In the genomic region with DNA sequence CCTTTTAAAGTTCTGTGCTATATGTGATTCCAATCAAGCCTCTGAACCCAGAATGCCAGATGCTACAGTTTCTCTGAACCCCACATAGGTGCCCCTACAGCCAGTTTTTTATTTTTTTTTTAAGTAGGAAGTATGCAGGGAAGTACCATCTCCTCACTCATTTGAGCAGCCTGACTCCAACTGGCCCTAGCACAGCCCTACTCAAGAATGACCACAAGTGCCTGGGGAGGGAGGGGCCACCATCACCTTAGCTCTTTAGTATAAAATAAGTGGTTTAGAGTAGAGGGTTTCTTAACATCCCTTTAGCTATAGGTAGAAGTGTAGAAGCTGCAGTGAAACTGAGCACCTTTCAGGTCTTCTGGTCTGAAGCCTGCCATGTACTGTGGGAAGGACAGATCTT, we compare ENCODE assay signal across 1 cellular context.
TF ChIP-seq lines count a peak whose summit lies in the region.

No MANE protein-coding gene starts in this region.

TF ChIP-seq in GM12878, 131 proteins besides CTCF, POLR2A, EP300 and RAD21:
- no peak for TF ChIP-seq CHD4 (IDR thresholded peaks at IDR 0.05)
- TF ChIP-seq MTA2 (IDR thresholded peaks at IDR 0.05; ENCODE audit: low read depth) = no peak
- TF ChIP-seq SMAD5 (IDR thresholded peaks at IDR 0.05; ENCODE audit: low read depth) = no peak
- TF ChIP-seq ZZZ3 (IDR thresholded peaks at IDR 0.05; ENCODE audit: control insufficient read depth, insufficient read length, low read depth) = no peak
- no peak for TF ChIP-seq USF1 (IDR thresholded peaks at IDR 0.05; ENCODE audit: borderline replicate concordance, extremely low read length, insufficient read depth, low read depth, low read length)
- TF ChIP-seq, protein P1, sequence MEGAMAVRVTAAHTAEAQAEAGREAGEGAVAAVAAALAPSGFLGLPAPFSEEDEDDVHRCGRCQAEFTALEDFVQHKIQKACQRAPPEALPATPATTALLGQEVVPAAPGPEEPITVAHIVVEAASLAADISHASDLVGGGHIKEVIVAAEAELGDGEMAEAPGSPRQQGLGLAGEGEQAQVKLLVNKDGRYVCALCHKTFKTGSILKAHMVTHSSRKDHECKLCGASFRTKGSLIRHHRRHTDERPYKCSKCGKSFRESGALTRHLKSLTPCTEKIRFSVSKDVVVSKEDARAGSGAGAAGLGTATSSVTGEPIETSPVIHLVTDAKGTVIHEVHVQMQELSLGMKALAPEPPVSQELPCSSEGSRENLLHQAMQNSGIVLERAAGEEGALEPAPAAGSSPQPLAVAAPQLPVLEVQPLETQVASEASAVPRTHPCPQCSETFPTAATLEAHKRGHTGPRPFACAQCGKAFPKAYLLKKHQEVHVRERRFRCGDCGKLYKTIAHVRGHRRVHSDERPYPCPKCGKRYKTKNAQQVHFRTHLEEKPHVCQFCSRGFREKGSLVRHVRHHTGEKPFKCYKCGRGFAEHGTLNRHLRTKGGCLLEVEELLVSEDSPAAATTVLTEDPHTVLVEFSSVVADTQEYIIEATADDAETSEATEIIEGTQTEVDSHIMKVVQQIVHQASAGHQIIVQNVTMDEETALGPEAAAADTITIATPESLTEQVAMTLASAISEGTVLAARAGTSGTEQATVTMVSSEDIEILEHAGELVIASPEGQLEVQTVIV (IDR thresholded peaks at IDR 0.05; ENCODE audit: borderline replicate concordance, partially characterized antibody) = no peak
- TF ChIP-seq KDM1A (IDR thresholded peaks at IDR 0.05; ENCODE audit: borderline replicate concordance) = no peak
- TF ChIP-seq, protein P2, sequence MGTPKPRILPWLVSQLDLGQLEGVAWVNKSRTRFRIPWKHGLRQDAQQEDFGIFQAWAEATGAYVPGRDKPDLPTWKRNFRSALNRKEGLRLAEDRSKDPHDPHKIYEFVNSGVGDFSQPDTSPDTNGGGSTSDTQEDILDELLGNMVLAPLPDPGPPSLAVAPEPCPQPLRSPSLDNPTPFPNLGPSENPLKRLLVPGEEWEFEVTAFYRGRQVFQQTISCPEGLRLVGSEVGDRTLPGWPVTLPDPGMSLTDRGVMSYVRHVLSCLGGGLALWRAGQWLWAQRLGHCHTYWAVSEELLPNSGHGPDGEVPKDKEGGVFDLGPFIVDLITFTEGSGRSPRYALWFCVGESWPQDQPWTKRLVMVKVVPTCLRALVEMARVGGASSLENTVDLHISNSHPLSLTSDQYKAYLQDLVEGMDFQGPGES (IDR thresholded peaks at IDR 0.05) = no peak
- TF ChIP-seq, protein P3, sequence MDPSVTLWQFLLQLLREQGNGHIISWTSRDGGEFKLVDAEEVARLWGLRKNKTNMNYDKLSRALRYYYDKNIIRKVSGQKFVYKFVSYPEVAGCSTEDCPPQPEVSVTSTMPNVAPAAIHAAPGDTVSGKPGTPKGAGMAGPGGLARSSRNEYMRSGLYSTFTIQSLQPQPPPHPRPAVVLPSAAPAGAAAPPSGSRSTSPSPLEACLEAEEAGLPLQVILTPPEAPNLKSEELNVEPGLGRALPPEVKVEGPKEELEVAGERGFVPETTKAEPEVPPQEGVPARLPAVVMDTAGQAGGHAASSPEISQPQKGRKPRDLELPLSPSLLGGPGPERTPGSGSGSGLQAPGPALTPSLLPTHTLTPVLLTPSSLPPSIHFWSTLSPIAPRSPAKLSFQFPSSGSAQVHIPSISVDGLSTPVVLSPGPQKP (IDR thresholded peaks at IDR 0.05; ENCODE audit: low read depth, low read length) = no peak
- no peak for TF ChIP-seq POLR2AphosphoS2 (IDR thresholded peaks at IDR 0.05; ENCODE audit: low read depth, low read length)
- TF ChIP-seq IRF4 (IDR thresholded peaks at IDR 0.05; ENCODE audit: low read depth, low read length) = no peak
